8 cellular contexts compared by ENCODE assay signal in genomic region chr22:46122511-46122971, GRCh38. TPM values are rescaled to one million over a fixed set of nuclear protein-coding genes. Genes with fewer than 3 reads are reported as not detected.
DNase-seq lines count a peak whose midpoint lies in the region; ATAC-seq, FAIRE-seq and TF ChIP-seq lines count a peak whose summit lies in the region.

No MANE protein-coding gene starts in this region.

- H3K4me3 ChIP-seq in HepG2 (replicated peaks in 1 of 3; ENCODE audit: insufficient read depth in 1 of 3, low read depth in 2 of 3, low read length in 3 of 3): peak overlapping the region in 1 of 3 experiments; percentile 41; a peak in 1 of 6 replicates

- H3K27me3 ChIP-seq in HepG2 (ENCODE audit: control insufficient read depth in 1 of 2, insufficient read depth in 2 of 2, low read length in 2 of 2): peaks cover 11 to 58% of the 10 kb centered on the region in 2 experiments; a peak in 4 of 5 replicates

- 11% methylated on average over 3 of the region's 24 CpGs for WGBS in HepG2 (ENCODE audit: low lambda C conversion rate)

- DNase-seq in EL (peak; percentile 73), MV-4-11 (lab: John Stamatoyannopoulos, UW) (peak; percentile 45), cerebellar cortex (ENCODE audit: low spot score) (peak; percentile 55), HepG2 (ENCODE audit: low spot score) (peak; percentile 37), OCI-M2 (lab: John Stamatoyannopoulos, UW; ENCODE audit: unreplicated experiment) (no peak)
- peak; percentile 86 for DNase-seq in activated CD4-positive, alpha-beta T cell treated with anti-CD3 and anti-CD28 coated beads for 36 hours
- peak; percentile 53 to 65 (median 64) for DNase-seq in stimulated activated CD4-positive, alpha-beta T cell treated with anti-CD3 and anti-CD28 coated beads, TNF-alpha, amount 100 ng/mL, for 4 hours (ENCODE audit: low read depth in 3 of 3)

- no peaks in the 10 kb centered on the region for H3K9me3 Mint-ChIP-seq in activated CD4-positive, alpha-beta T cell treated with anti-CD3 and anti-CD28 coated beads for 36 hours (ENCODE audit: low read depth)

- POLR2A ChIA-PET in activated CD4-positive, alpha-beta T cell treated with anti-CD3 and anti-CD28 coated beads for 36 hours (lab: Charles Lee): no interaction called here
- POLR2A ChIA-PET in HepG2 (lab: Yijun Ruan, JAX): no interaction called here

- no peak for FAIRE-seq in HepG2 (lab: Jason Lieb, UNC)

- H3K9me3 ChIP-seq in HepG2 (ENCODE audit: low read length): no peaks in the 10 kb centered on the region

- no peak overlapping the region for H2AFZ ChIP-seq in HepG2 (ENCODE audit: low read length)

- intact Hi-C loops in activated CD4-positive, alpha-beta T cell treated with anti-CD3 and anti-CD28 coated beads for 36 hours (cut with DNase I, micrococcal nuclease): loop anchor here (1.0 to 5.0 kb wide), 6 partner anchors 174 to 420 kb away; partner anchors contain the start of genes GTSE1 (in 2 of the 2) and TRMU (in 2 of the 2)
- intact Hi-C loops in HepG2 (cut with micrococcal nuclease; ENCODE audit: unreplicated experiment): loop anchor here (1.0 kb wide), 1 partner anchor 192 kb away; no protein-coding TSS in a partner anchor

- no peaks in the 10 kb centered on the region for H3K27me3 Mint-ChIP-seq in activated CD4-positive, alpha-beta T cell treated with anti-CD3 and anti-CD28 coated beads for 36 hours

- H3K36me3 Mint-ChIP-seq in activated CD4-positive, alpha-beta T cell treated with anti-CD3 and anti-CD28 coated beads for 36 hours (ENCODE audit: low read depth): no peaks in the 10 kb centered on the region

- no TSS peak for BruUV-seq in HepG2 (replicated peaks; lab: Mats Ljungman, UMichigan)

- no peaks in the 10 kb centered on the region for H3K79me2 ChIP-seq in HepG2 (ENCODE audit: insufficient read depth, low read length)

- TF ChIP-seq EP300 in HepG2 (IDR thresholded peaks at IDR 0.05; ENCODE audit: low read depth in 2 of 2, low read length in 2 of 2) (no peak), HepG2 (CRISPR knock-in tag; IDR thresholded peaks at IDR 0.05; ENCODE audit: borderline replicate concordance) (no peak)

- H3K36me3 ChIP-seq in HepG2 (replicated peaks in 1 of 2; ENCODE audit: control insufficient read depth in 1 of 2, insufficient read depth in 2 of 2, low read length in 2 of 2): no peaks in the 10 kb centered on the region

- ATAC-seq in activated CD4-positive, alpha-beta T cell treated with anti-CD3 and anti-CD28 coated beads for 36 hours: peak; percentile 81
- ATAC-seq in HepG2: peak; percentile 63
- ATAC-seq in HG02759 (IDR thresholded peaks at IDR 0.05; ENCODE audit: unreplicated experiment): no peak

- no peak overlapping the region for H3K27ac Mint-ChIP-seq in activated CD4-positive, alpha-beta T cell treated with anti-CD3 and anti-CD28 coated beads for 36 hours

- no peaks in the 10 kb centered on the region for H4K20me1 ChIP-seq in HepG2 (ENCODE audit: insufficient read depth, low read length)

- H3K9ac ChIP-seq in HepG2 (ENCODE audit: insufficient read depth, low read depth, low read length): no peak overlapping the region

- H3K4me1 ChIP-seq in HepG2 (ENCODE audit: insufficient read depth, low read length): peaks cover 50% of the 10 kb centered on the region

- peak overlapping the region; percentile 43 for H3K4me2 ChIP-seq in HepG2 (ENCODE audit: low read depth, low read length)

- H3K4me3 Mint-ChIP-seq in activated CD4-positive, alpha-beta T cell treated with anti-CD3 and anti-CD28 coated beads for 36 hours: no peak overlapping the region

- no peak for TF ChIP-seq POLR2A in HepG2 (IDR thresholded peaks at IDR 0.05; ENCODE audit: insufficient read depth in 1 of 2, low read depth in 2 of 2, low read length in 2 of 2)

- no peaks in the 10 kb centered on the region for H3K4me1 Mint-ChIP-seq in activated CD4-positive, alpha-beta T cell treated with anti-CD3 and anti-CD28 coated beads for 36 hours

- CTCF ChIA-PET in activated CD4-positive, alpha-beta T cell treated with anti-CD3 and anti-CD28 coated beads for 36 hours (lab: Charles Lee): interaction anchor here (0.6 to 3.4 kb wide), 14 partner anchors 10 to 419 kb away, joined by 3 to 21 read pairs (median 5); partner anchors contain the start of gene GTSE1
- CTCF ChIA-PET in HepG2 (lab: Yijun Ruan, JAX; ENCODE audit: low intra/inter-chr PET ratio, low total read pairs): interaction anchor here (1.0 to 3.2 kb wide), 2 partner anchors 8 to 192 kb away, joined by 4 to 37 read pairs; no protein-coding TSS in a partner anchor

- H3K27ac ChIP-seq in HepG2 (ENCODE audit: extremely low read length, insufficient read depth, low read length): no peak overlapping the region

- peak; percentile 98 for TF ChIP-seq CTCF in HepG2 (CRISPR knock-in tag; IDR thresholded peaks at IDR 0.05)

- peak; percentile 92 for TF ChIP-seq RAD21 in HepG2 (CRISPR knock-in tag; IDR thresholded peaks at IDR 0.05)

- in situ Hi-C loops in HepG2 (cut with HindIII; ENCODE audit: extremely low pct_ligation_motif_present, low pct_unique_long_range_greater_than_20kb): loop anchor here (5.0 to 25.0 kb wide), 2 partner anchors 190 to 485 kb away; no protein-coding TSS in a partner anchor

TF ChIP-seq in HepG2, 621 proteins besides CTCF, POLR2A, EP300 and RAD21 (continues in another document):
- no peak for TF ChIP-seq MTF1 (CRISPR knock-in tag; IDR thresholded peaks at IDR 0.05)
- TF ChIP-seq ZC3H4 (CRISPR knock-in tag; IDR thresholded peaks at IDR 0.05; ENCODE audit: borderline replicate concordance): no peak
- TF ChIP-seq AHDC1 (CRISPR knock-in tag; IDR thresholded peaks at IDR 0.05; ENCODE audit: borderline replicate concordance): no peak

RNA-seq across cellular contexts. Expression of gene PPARA, which starts 27.8 kb away (rescaled TPM):
- 1 to 10 TPM; 6.2 to 8.9 TPM for total RNA-seq in activated CD4-positive, alpha-beta T cell treated with anti-CD3 and anti-CD28 coated beads for 36 hours
- total RNA-seq in HepG2 (2016; rRNA removed; fragmentation: Illumina TruSeq; extraction: Trizol): 24.7 and 32.0 TPM in 2 replicates
- 25.2 and 27.4 TPM in 2 replicates for total RNA-seq in HepG2 (2016; cell fraction: cytosol; rRNA removed; fragmentation: Illumina TruSeq; extraction: Trizol; ENCODE audit: low read depth)
- total RNA-seq in HepG2 (2016; cell fraction: insoluble cytoplasmic fraction; rRNA removed; fragmentation: Illumina TruSeq; extraction: Trizol): 25.2 and 26.2 TPM in 2 replicates
- 42.1 and 44.8 TPM in 2 replicates for total RNA-seq in HepG2 (2016; cell fraction: membrane; rRNA removed; fragmentation: Illumina TruSeq; extraction: Trizol)
- 16.8 and 21.1 TPM in 2 replicates for total RNA-seq in HepG2 (2016; cell fraction: nucleus; rRNA removed; fragmentation: Illumina TruSeq; extraction: Trizol)
- polyA plus RNA-seq in HepG2 (2011; rRNA removed): 16.6 and 18.2 TPM in 2 replicates
- polyA plus RNA-seq in HepG2 (2011; cell fraction: cytosol; rRNA removed): 14.0 and 14.5 TPM in 2 replicates
- 11.7 and 12.6 TPM in 2 replicates for polyA plus RNA-seq in HepG2 (2011; cell fraction: nucleus; rRNA removed)
- polyA plus RNA-seq in HepG2 (2012): 20.9 and 22.5 TPM in 2 replicates
- 26.1 and 26.5 TPM in 2 replicates for polyA plus RNA-seq in HepG2 (2016; cell fraction: cytosol; fragmentation: Illumina TruSeq; extraction: Trizol; ENCODE audit: low read depth)
- polyA plus RNA-seq in HepG2 (2016; cell fraction: insoluble cytoplasmic fraction; fragmentation: Illumina TruSeq; extraction: Trizol; ENCODE audit: low read depth): 15.3 and 15.6 TPM in 2 replicates
- polyA plus RNA-seq in HepG2 (2016; cell fraction: membrane; fragmentation: Illumina TruSeq; extraction: Trizol; ENCODE audit: low read depth): 29.1 and 30.3 TPM in 2 replicates
- 21.2 and 21.4 TPM in 2 replicates for polyA plus RNA-seq in HepG2 (2016; cell fraction: nucleus; fragmentation: Illumina TruSeq; extraction: Trizol; ENCODE audit: insufficient read depth, low read depth)
- polyA minus RNA-seq in HepG2 (2011; rRNA and poly(A)+ RNA removed; ENCODE audit: low replicate concordance): 7.8 and 47.2 TPM in 2 replicates
- polyA minus RNA-seq in HepG2 (2011; cell fraction: cytosol; rRNA and poly(A)+ RNA removed): 23.7 and 30.1 TPM in 2 replicates
- 30.8 and 34.2 TPM in 2 replicates for polyA minus RNA-seq in HepG2 (2011; cell fraction: nucleus; rRNA and poly(A)+ RNA removed)
